Comparison of ENCODE assay signal across 8 cellular contexts in genomic region chr2:191115391-191115790, GRCh38. TPM values are rescaled to one million over a fixed set of nuclear protein-coding genes. Genes with fewer than 3 reads are reported as not detected.
A peak's percentile ranks its signal among the peaks of the same experiment; 100 is the strongest.
DNase-seq lines count a peak whose midpoint lies in the region; ATAC-seq and TF ChIP-seq lines count a peak whose summit lies in the region.

No MANE protein-coding gene starts in this region.

- H3K27me3 Mint-ChIP-seq in activated T-helper 1 cell treated with anti-CD3 and anti-CD28 coated beads, Interleukin-12 subunit alpha, Interleukin-12 subunit beta, Interleukin-2, Interleukin-4 antibody, amounts not matched to agents 30 ng/mL and 10 ng/mL and 1 ng/mL, durations not matched to agents 14 hours and 24 hours and 36 hours (ENCODE audit: insufficient read depth) = no peaks in the 10 kb centered on the region

- peaks cover 59% of the 10 kb centered on the region for H3K36me3 Mint-ChIP-seq in activated T-helper 1 cell treated with anti-CD3 and anti-CD28 coated beads, Interleukin-12 subunit alpha, Interleukin-12 subunit beta, Interleukin-2, Interleukin-4 antibody, amounts not matched to agents 30 ng/mL and 10 ng/mL and 1 ng/mL, durations not matched to agents 14 hours and 24 hours and 36 hours (ENCODE audit: low read depth)

- H3K27ac Mint-ChIP-seq in activated T-helper 1 cell treated with anti-CD3 and anti-CD28 coated beads, Interleukin-12 subunit alpha, Interleukin-12 subunit beta, Interleukin-2, Interleukin-4 antibody, amounts not matched to agents 30 ng/mL and 10 ng/mL and 1 ng/mL, durations not matched to agents 14 hours and 24 hours and 36 hours = peak overlapping the region; percentile 96

- ATAC-seq in GM19351 (IDR thresholded peaks at IDR 0.05; ENCODE audit: unreplicated experiment) (peak; percentile 58), HG03460 (IDR thresholded peaks at IDR 0.05; ENCODE audit: unreplicated experiment) (peak; percentile 39), GM21528 (IDR thresholded peaks at IDR 0.05; ENCODE audit: low FRiP score, unreplicated experiment) (no peak)

- H3K9me3 Mint-ChIP-seq in activated T-helper 1 cell treated with anti-CD3 and anti-CD28 coated beads, Interleukin-12 subunit alpha, Interleukin-12 subunit beta, Interleukin-2, Interleukin-4 antibody, amounts not matched to agents 30 ng/mL and 10 ng/mL and 1 ng/mL, durations not matched to agents 14 hours and 24 hours and 36 hours = peaks cover 4% of the 10 kb centered on the region

- peak; percentile 40 for DNase-seq in activated T-helper 1 cell treated with anti-CD3 and anti-CD28 coated beads, Interleukin-12 subunit alpha, Interleukin-12 subunit beta, Interleukin-2, Interleukin-4 antibody, amounts not matched to agents 30 ng/mL and 10 ng/mL and 1 ng/mL, durations not matched to agents 14 hours and 24 hours and 36 hours (ENCODE audit: low spot score)
- peak in 2 of 3 donors; percentile 16 to 25 for DNase-seq in stimulated activated CD4-positive, alpha-beta T cell treated with anti-CD3 and anti-CD28 coated beads, TNF-alpha, amount 100 ng/mL, for 1 hour (ENCODE audit: low read depth in 3 of 3, low spot score in 1 of 3)
- DNase-seq in HCEC 1CT (no peak), GM10266 (ENCODE audit: extremely low spot score) (no peak), amygdala (lab: John Stamatoyannopoulos, UW) (no peak)

- peaks cover 59% of the 10 kb centered on the region for H3K4me1 Mint-ChIP-seq in activated T-helper 1 cell treated with anti-CD3 and anti-CD28 coated beads, Interleukin-12 subunit alpha, Interleukin-12 subunit beta, Interleukin-2, Interleukin-4 antibody, amounts not matched to agents 30 ng/mL and 10 ng/mL and 1 ng/mL, durations not matched to agents 14 hours and 24 hours and 36 hours (ENCODE audit: low read depth)

- peak overlapping the region; percentile 13 for H3K4me3 Mint-ChIP-seq in activated T-helper 1 cell treated with anti-CD3 and anti-CD28 coated beads, Interleukin-12 subunit alpha, Interleukin-12 subunit beta, Interleukin-2, Interleukin-4 antibody, amounts not matched to agents 30 ng/mL and 10 ng/mL and 1 ng/mL, durations not matched to agents 14 hours and 24 hours and 36 hours

- TF ChIP-seq CTCF in GM10266 (IDR thresholded peaks at IDR 0.05; ENCODE audit: control insufficient read depth, insufficient read depth, low read depth, missing control alignments) = no peak

- intact Hi-C loops in activated T-helper 1 cell treated with anti-CD3 and anti-CD28 coated beads, Interleukin-12 subunit alpha, Interleukin-12 subunit beta, Interleukin-2, Interleukin-4 antibody, amounts not matched to agents 30 ng/mL and 10 ng/mL and 1 ng/mL, durations not matched to agents 14 hours and 24 hours and 36 hours (cut with micrococcal nuclease) = loop anchor here (1.0 to 10.0 kb wide), 12 partner anchors 13 to 455 kb away; partner anchors contain the start of gene STAT4

RNA-seq across cellular contexts. Expression of gene STAT4, which starts 35.4 kb away (rescaled TPM):
- total RNA-seq in activated T-helper 1 cell treated with anti-CD3 and anti-CD28 coated beads, Interleukin-12 subunit alpha, Interleukin-12 subunit beta, Interleukin-2, Interleukin-4 antibody, amounts not matched to agents 30 ng/mL and 10 ng/mL and 1 ng/mL, durations not matched to agents 14 hours and 24 hours and 36 hours = 57.4 and 62.1 TPM in 2 replicates

Comparison
In these comparisons a context has a peak if more than half of its experiments do, and no peak if none do; other contexts are left out.
1. DNase-seq: peak in activated T-helper 1 cell treated with anti-CD3 and anti-CD28 coated beads, Interleukin-12 subunit alpha, Interleukin-12 subunit beta, Interleukin-2, Interleukin-4 antibody, amounts not matched to agents 30 ng/mL and 10 ng/mL and 1 ng/mL, durations not matched to agents 14 hours and 24 hours and 36 hours (single experiment) and stimulated activated CD4-positive, alpha-beta T cell treated with anti-CD3 and anti-CD28 coated beads, TNF-alpha, amount 100 ng/mL, for 1 hour (2 of 3); none in HCEC 1CT (single experiment), GM10266 (single experiment) and amygdala (0 of 56).